ENCODE assay signal across 8 cellular contexts in genomic region chr7:115679976-115680375, GRCh38.
DNase-seq lines count a peak whose midpoint lies in the region; ATAC-seq, FAIRE-seq and TF ChIP-seq lines count a peak whose summit lies in the region.

No MANE protein-coding gene starts in this region.

- H3K36me3 ChIP-seq in cardiac muscle cell (no peaks in the 10 kb centered on the region), bronchial epithelial cell (ENCODE audit: control insufficient read depth, insufficient read depth, low read length) (no peaks in the 10 kb centered on the region)

- H3K27me3 ChIP-seq in cardiac muscle cell (no peaks in the 10 kb centered on the region), bronchial epithelial cell (ENCODE audit: control insufficient read depth, insufficient read depth, low read length) (no peaks in the 10 kb centered on the region)

- ATAC-seq in left cardiac atrium: no peak
- ATAC-seq in HG02610 (IDR thresholded peaks at IDR 0.05; ENCODE audit: unreplicated experiment): peak; percentile 73

- intact Hi-C loops in left cardiac atrium (cut with DNase I): loop anchor here in 1 of 2 donors (10.0 kb wide), 1 partner anchor 815 kb away; no protein-coding TSS in a partner anchor

- no peak overlapping the region for H3K27ac ChIP-seq in cardiac muscle cell

- H3K4me3 ChIP-seq in cardiac muscle cell (no peak overlapping the region), bronchial epithelial cell (ENCODE audit: low read depth, low read length) (no peak overlapping the region)

- peak; percentile 63 to 73 for DNase-seq in cardiac muscle cell (ENCODE audit: low read depth in 1 of 2, low spot score in 1 of 2)
- no peak for DNase-seq in left cardiac atrium
- DNase-seq in NCI-H1694 treated with DMSO at 0.1 percent for 48 hours (lab: John Stamatoyannopoulos, UW): peak; percentile 43
- DNase-seq in bronchial epithelial cell (ENCODE audit: low read depth): peak; percentile 64
- DNase-seq in midbrain (lab: John Stamatoyannopoulos, UW): peak; percentile 12
- no peak for DNase-seq in HK-2 (ENCODE audit: unreplicated experiment)
- no peak for DNase-seq in GM19238 (ENCODE audit: insufficient read length, low spot score)

- FAIRE-seq in bronchial epithelial cell (lab: Jason Lieb, UNC): no peak

- TF ChIP-seq CTCF in cardiac muscle cell (IDR thresholded peaks at IDR 0.05; ENCODE audit: low read depth, low read length) (peak; percentile 66), bronchial epithelial cell (IDR thresholded peaks at IDR 0.05; ENCODE audit: insufficient read depth, low read length, severe bottlenecking) (peak; percentile 67)

- no peaks in the 10 kb centered on the region for H3K4me1 ChIP-seq in cardiac muscle cell (ENCODE audit: low read depth)

- no peaks in the 10 kb centered on the region for H3K9me3 ChIP-seq in cardiac muscle cell (ENCODE audit: low read depth)

Comparison
In these comparisons a context has a peak if more than half of its experiments do, and no peak if none do; other contexts are left out.
1. DNase-seq: peak in cardiac muscle cell (2 of 2), NCI-H1694 treated with DMSO at 0.1 percent for 48 hours (single experiment), bronchial epithelial cell (single experiment) and midbrain (single experiment); none in left cardiac atrium (single experiment), HK-2 (single experiment) and GM19238 (single experiment).